Comparison of ENCODE assay signal across 24 cellular contexts in the genomic region with DNA sequence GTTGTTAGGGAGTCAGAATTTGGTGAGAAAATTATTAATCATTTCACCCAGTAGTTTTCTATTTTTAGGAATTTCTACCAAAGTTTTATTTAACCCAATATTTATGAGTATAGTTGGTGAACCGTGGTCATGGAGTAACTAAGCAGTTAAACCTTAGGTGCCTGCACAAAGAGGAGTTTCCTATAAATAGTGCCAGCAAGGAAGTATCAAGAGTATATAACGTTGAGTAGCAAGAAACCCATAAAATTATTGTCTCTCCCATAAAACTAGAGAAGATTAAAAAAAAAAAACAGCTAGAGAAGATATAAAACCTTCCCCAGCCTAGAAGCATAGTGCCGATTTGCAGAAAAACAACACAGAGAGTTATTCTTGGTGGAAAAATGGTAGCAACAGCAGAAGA.
"Had no signal": no experiment of that assay in that cellular context is flagged by ENCODE, and none has a peak within 500 bp of the region (broad histone marks: within the 10 kb centered on the region; RNA-seq: fewer than 3 reads in every experiment).

No MANE protein-coding gene starts in this region.

- H3K9me3 ChIP-seq: colonic mucosa, esophagus muscularis mucosa, gastroesophageal sphincter, heart left ventricle, left lung, lower lobe of right lung had no signal

- DNase-seq: colonic mucosa; cortex of kidney; effector CD8-positive, alpha-beta T cell; effector memory CD8-positive, alpha-beta T cell; endodermal cell; foreskin keratinocyte; heart left ventricle; hypothalamus; immature natural killer cell; islet precursor cell; kidney; kidney glomerular epithelial cell; left lung; left ventricle myocardium superior; lower lobe of right lung; mesenchymal stem cell; midbrain; naive B cell had no signal

- H3K9me3 Mint-ChIP-seq: dendritic cell treated with granulocyte-macrophage colony-stimulating factor and Interleukin-4, amounts not matched to agents 40 ng/mL and 50 ng/mL, for 4 days had no signal

- H3K27me3 Mint-ChIP-seq: dendritic cell treated with granulocyte-macrophage colony-stimulating factor and Interleukin-4, amounts not matched to agents 40 ng/mL and 50 ng/mL, for 4 days; naive B cell had no signal

- H3K4me1 Mint-ChIP-seq: endodermal cell, naive B cell had no signal

- H3K4me1 ChIP-seq: colonic mucosa, esophagus muscularis mucosa, foreskin keratinocyte, gastroesophageal sphincter, left lung, lower lobe of right lung had no signal

- H3K4me3 Mint-ChIP-seq: dendritic cell treated with granulocyte-macrophage colony-stimulating factor and Interleukin-4, amounts not matched to agents 40 ng/mL and 50 ng/mL, for 4 days; effector memory CD8-positive, alpha-beta T cell; endodermal cell; immature natural killer cell; naive B cell had no signal

- H3K27ac Mint-ChIP-seq: dendritic cell treated with granulocyte-macrophage colony-stimulating factor and Interleukin-4, amounts not matched to agents 40 ng/mL and 50 ng/mL, for 4 days; endodermal cell; immature natural killer cell had no signal

- H3K36me3 ChIP-seq: colonic mucosa, esophagus muscularis mucosa, gastroesophageal sphincter, heart left ventricle, left lung, lower lobe of right lung had no signal

- H3K36me3 Mint-ChIP-seq: immature natural killer cell had no signal

- FAIRE-seq: endothelial cell of umbilical vein, frontal cortex, kidney had no signal

- H3K4me3 ChIP-seq: colonic mucosa, esophagus muscularis mucosa, gastroesophageal sphincter, heart left ventricle, hepatocyte, left lung, lower lobe of right lung had no signal

- H3K27me3 ChIP-seq: colonic mucosa, esophagus muscularis mucosa, foreskin keratinocyte, gastroesophageal sphincter, heart left ventricle, hepatocyte, left lung had no signal
